8 cellular contexts compared by ENCODE assay signal in genomic region chr1:52368383-52369172, GRCh38. TPM values are rescaled to one million over a fixed set of nuclear protein-coding genes. Genes with fewer than 3 reads are reported as not detected.
DNase-seq lines count a peak whose midpoint lies in the region; ATAC-seq and TF ChIP-seq lines count a peak whose summit lies in the region.

No MANE protein-coding gene starts in this region.

- WGBS in adrenal gland, 4 donors = 4 to 19% (median 8%) methylated on average over 18 to 51 of the region's 51 CpGs
- WGBS in right cardiac atrium = 6% methylated on average over 51 of the region's 51 CpGs

- no peaks in the 10 kb centered on the region for H3K27me3 ChIP-seq in adrenal gland
- H3K27me3 ChIP-seq in right cardiac atrium (ENCODE audit: control insufficient read depth, insufficient read depth) = no peaks in the 10 kb centered on the region
- H3K27me3 ChIP-seq in rectal smooth muscle tissue (ENCODE audit: control insufficient read depth, insufficient read depth, low read length) = no peaks in the 10 kb centered on the region

- intact Hi-C loops in adrenal gland (cut with DNase I) (no loop called here), right cardiac atrium (cut with DNase I) (no loop called here)

- TF ChIP-seq POLR2A in adrenal gland (IDR thresholded peaks at IDR 0.05) = no peak

- peak; percentile 62 for DNase-seq in Caki2 (ENCODE audit: low read depth)
- DNase-seq in LHCN-M2 (ENCODE audit: low read depth) = peak; percentile 35
- DNase-seq in SK-N-DZ (ENCODE audit: low spot score) = peak; percentile 62
- DNase-seq in adrenal gland = peak in 6 of 7 donors; percentile 49 to 70 (median 58)
- peak; percentile 50 to 80 (median 76) for DNase-seq in right cardiac atrium

- peak overlapping the region in 2 of 5 donors; percentile 64 to 67 for H3K27ac ChIP-seq in adrenal gland
- no peak overlapping the region for H3K27ac ChIP-seq in right cardiac atrium (ENCODE audit: low read length)
- H3K27ac ChIP-seq in rectal smooth muscle tissue (ENCODE audit: low read depth, low read length) = no peak overlapping the region

- H3K9me3 ChIP-seq in adrenal gland (replicated peaks in 1 of 3) = no peaks in the 10 kb centered on the region
- H3K9me3 ChIP-seq in right cardiac atrium (ENCODE audit: control insufficient read depth, low read length) = no peaks in the 10 kb centered on the region

- H3K4me1 ChIP-seq in adrenal gland (replicated peaks in 1 of 2) (peaks cover 15 to 24% of the 10 kb centered on the region in 2 donors), right cardiac atrium (ENCODE audit: control insufficient read depth, insufficient read depth, low read length) (peaks cover 3% of the 10 kb centered on the region), rectal smooth muscle tissue (ENCODE audit: control insufficient read depth, insufficient read depth, low read length) (peaks cover 6% of the 10 kb centered on the region)

- H3K36me3 ChIP-seq in adrenal gland (replicated peaks in 1 of 2) (no peaks in the 10 kb centered on the region), rectal smooth muscle tissue (ENCODE audit: control insufficient read depth, insufficient read depth, low read length) (no peaks in the 10 kb centered on the region)

- ATAC-seq in right cardiac atrium (no peak), HG03565 (IDR thresholded peaks at IDR 0.05; ENCODE audit: unreplicated experiment) (no peak), HG02678 (IDR thresholded peaks at IDR 0.05; ENCODE audit: unreplicated experiment) (no peak)

- no peak overlapping the region for H3K9ac ChIP-seq in rectal smooth muscle tissue (ENCODE audit: low read length)

- in situ Hi-C loops in Caki2 (cut with HindIII; ENCODE audit: low pct_unique_long_range_greater_than_20kb, low sequenced_read_pairs) = no loop called here

- H3K4me3 ChIP-seq in adrenal gland (peak overlapping the region in 3 of 4 donors; percentile 24 to 75 (median 57)), right cardiac atrium (ENCODE audit: low read length) (peak overlapping the region; percentile 20), rectal smooth muscle tissue (ENCODE audit: low read length) (peak overlapping the region; percentile 58)

- TF ChIP-seq CTCF in adrenal gland (IDR thresholded peaks at IDR 0.05) = peak in 1 of 6 experiments; percentile 14

RNA-seq across cellular contexts. Expression of gene CC2D1B, which starts 2.6 kb away (rescaled TPM):
- 24.6 and 34.5 TPM in 2 replicates for total RNA-seq in Caki2 (2014; rRNA removed; shearing (Covaris generic); ENCODE audit: low replicate concordance)
- total RNA-seq in LHCN-M2 (2014; rRNA removed) = 46.3 and 46.4 TPM in 2 replicates
- polyA plus RNA-seq in LHCN-M2 (2012) = 27.2 TPM
- polyA plus RNA-seq in SK-N-DZ (2014; cell fraction: cytosol; rRNA removed) = 6.4 and 8.9 TPM in 2 replicates
- 48.5 and 50.8 TPM in 2 replicates for polyA plus RNA-seq in SK-N-DZ (2014; cell fraction: nucleus; rRNA removed)
- total RNA-seq in adrenal gland = 10 to 100 TPM; 24.7 to 40.6 (median 29.1) TPM
- 10 to 100 TPM; 23.8 to 43.0 (median 32.0) TPM for polyA plus RNA-seq in adrenal gland
- total RNA-seq in right cardiac atrium = 10 to 100 TPM; 15.6 to 20.1 (median 17.8) TPM
- polyA plus RNA-seq in right cardiac atrium = 13.1 TPM

RNA-seq across cellular contexts. Expression of gene ORC1, which starts 35.6 kb away (rescaled TPM):
- 13.3 and 18.0 TPM in 2 replicates for total RNA-seq in Caki2 (2014; rRNA removed; shearing (Covaris generic); ENCODE audit: low replicate concordance)
- total RNA-seq in LHCN-M2 (2014; rRNA removed) = 15.6 and 18.2 TPM in 2 replicates
- polyA plus RNA-seq in LHCN-M2 (2012) = 5.4 TPM
- 24.5 and 26.8 TPM in 2 replicates for polyA plus RNA-seq in SK-N-DZ (2014; cell fraction: cytosol; rRNA removed)
- 17.0 and 17.4 TPM in 2 replicates for polyA plus RNA-seq in SK-N-DZ (2014; cell fraction: nucleus; rRNA removed)
- 1 to 10 TPM in 1 of 8 donors, under 1 TPM in 5, not detected in 2; 0.68 to 1.8 (median 0.88) TPM for total RNA-seq in adrenal gland
- 1 to 10 TPM in 1 of 3 donors, under 1 TPM in 2; 0.56 to 1.4 (median 0.61) TPM for polyA plus RNA-seq in adrenal gland
- under 1 TPM; 0.08 to 0.47 (median 0.23) TPM for total RNA-seq in right cardiac atrium
- 0.07 TPM for polyA plus RNA-seq in right cardiac atrium

RNA-seq across cellular contexts. Expression of gene PRPF38A, which starts 35.8 kb away (rescaled TPM):
- total RNA-seq in Caki2 (2014; rRNA removed; shearing (Covaris generic); ENCODE audit: low replicate concordance) = 9.4 and 21.8 TPM in 2 replicates
- total RNA-seq in LHCN-M2 (2014; rRNA removed) (12.2 and 13.8 TPM in 2 replicates), adrenal gland (10 to 100 TPM in 6 of 8 donors, 1 to 10 TPM in 2; 5.1 to 33.7 (median 19.8) TPM), right cardiac atrium (10 to 100 TPM; 18.0 to 26.3 (median 23.6) TPM)
- 13.0 TPM for polyA plus RNA-seq in LHCN-M2 (2012)
- 12.0 and 17.6 TPM in 2 replicates for polyA plus RNA-seq in SK-N-DZ (2014; cell fraction: cytosol; rRNA removed)
- polyA plus RNA-seq in SK-N-DZ (2014; cell fraction: nucleus; rRNA removed) = 18.8 and 19.5 TPM in 2 replicates
- polyA plus RNA-seq in adrenal gland (10 to 100 TPM in 2 of 3 donors, 1 to 10 TPM in 1; 8.9 to 20.0 (median 10.2) TPM), right cardiac atrium (9.2 TPM)
